In the genomic region with DNA sequence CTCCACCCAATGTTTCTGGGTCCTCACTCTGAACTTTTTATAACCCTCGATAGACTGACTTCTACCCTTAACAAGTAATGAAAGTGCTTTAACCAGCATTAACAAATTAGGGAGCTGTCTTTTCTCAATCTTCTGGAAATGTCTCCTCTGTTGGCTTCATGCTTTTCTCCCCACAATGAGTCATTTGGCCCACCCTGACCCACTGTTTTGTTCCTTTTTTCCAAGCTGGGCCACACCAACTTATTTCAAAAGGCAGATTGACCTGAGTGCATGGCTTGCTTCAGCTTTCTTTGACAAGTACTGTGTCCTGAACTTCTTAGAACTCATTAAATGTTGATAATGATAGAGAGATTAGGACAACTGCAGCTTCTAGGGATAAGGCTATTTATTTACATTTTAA, we compare ENCODE assay signal across 27 cellular contexts.
A peak's percentile ranks its signal among the peaks of the same experiment; 100 is the strongest.
DNase-seq lines count a peak whose midpoint lies in the region; ATAC-seq, FAIRE-seq and TF ChIP-seq lines count a peak whose summit lies in the region.
"Had no signal": no experiment of that assay in that cellular context is flagged by ENCODE, and none has a peak within 500 bp of the region (broad histone marks: within the 10 kb centered on the region; RNA-seq: fewer than 3 reads in every experiment).

No MANE protein-coding gene starts in this region.

- 27% methylated on average over 1 of the region's 1 CpG for WGBS in right cardiac atrium
- 20 to 26% methylated on average over 1 of the region's 1 CpG for WGBS in heart right ventricle, 2 donors
- 67% methylated on average over 1 of the region's 1 CpG; no CpG with 5 or more reads in 1 of the 2 experiments for WGBS in mesodermal cell (ENCODE audit: insufficient coverage in 2 of 2), 2 experiments

- ATAC-seq in right cardiac atrium (peak; percentile 22 to 61), heart right ventricle (no peak), HG03196 (IDR thresholded peaks at IDR 0.05; ENCODE audit: unreplicated experiment) (no peak)
- ATAC-seq: activated naive CD8-positive, alpha-beta T cell treated with anti-CD3 and anti-CD28 coated beads, Interleukin-2, amount 50 U/mL, for 24 hours; natural killer cell; Panc1; psoas muscle had no signal

- DNase-seq in right cardiac atrium (no peak), heart right ventricle (no peak), cardiac fibroblast (ENCODE audit: low read depth in 2 of 2) (peak; percentile 37 to 52), T-helper 9 cell (no peak), kidney (no peak), AML-193 (lab: John Stamatoyannopoulos, UW) (no peak)
- DNase-seq: ACHN; activated CD4-positive, alpha-beta T cell treated with anti-CD3 and anti-CD28 coated beads, Interleukin-2, amount 10 ng/mL, durations not matched to agents 24 days and 14 days; activated naive CD8-positive, alpha-beta T cell treated with anti-CD3 and anti-CD28 coated beads, Interleukin-2, amount 50 U/mL, for 24 hours; CD4-positive, CD25-positive, alpha-beta regulatory T cell; DMS53; H7; natural killer cell; NCI-H146; NCI-H2171 treated with DMSO at 0.1 percent for 48 hours; NCI-H82; psoas muscle; stimulated activated CD4-positive, alpha-beta T cell treated with anti-CD3 and anti-CD28 coated beads, Interleukin-12 subunit alpha, Interleukin-12 subunit beta, amount 100 ng/mL, for 4 hours; stimulated activated CD8-positive, alpha-beta memory T cell treated with anti-CD3 and anti-CD28 coated beads, Interleukin-4, amount 100 ng/mL, for 48 hours; substantia nigra had no signal

- intact Hi-C loops in right cardiac atrium (cut with DNase I): no loop called here
- intact Hi-C loops in heart right ventricle (cut with DNase I): loop anchor here in 1 of 10 donors (10.0 kb wide), 1 partner anchor 197 kb away; a partner anchor contains a TSS
- intact Hi-C loops in kidney (cut with DNase I): no loop called here

- no peak for FAIRE-seq in kidney (lab: Jason Lieb, UNC)
- FAIRE-seq: GM12891, TTC549 had no signal

- H3K4me3 ChIP-seq in right cardiac atrium (ENCODE audit: low read length) (no peak overlapping the region), heart right ventricle (no peak overlapping the region), cardiac fibroblast (replicated peaks in 1 of 2; ENCODE audit: low read depth in 2 of 2, low read length in 2 of 2) (no peak overlapping the region), mesodermal cell (ENCODE audit: extremely low read depth, insufficient read depth, low read length, poor library complexity, severe bottlenecking) (no peak overlapping the region), kidney (ENCODE audit: low read length in 2 of 2) (no peak overlapping the region)
- H3K4me3 ChIP-seq: hepatocyte, psoas muscle, uterus had no signal

- H3K9me3 ChIP-seq in right cardiac atrium (ENCODE audit: control insufficient read depth, low read length) (no peaks in the 10 kb centered on the region), heart right ventricle (no peaks in the 10 kb centered on the region), mesodermal cell (ENCODE audit: control insufficient read depth, low read length) (no peaks in the 10 kb centered on the region), kidney (ENCODE audit: control insufficient read depth in 1 of 2, low read length in 2 of 2) (no peaks in the 10 kb centered on the region)
- H3K9me3 ChIP-seq: psoas muscle, uterus had no signal

- H3K36me3 ChIP-seq in heart right ventricle (no peaks in the 10 kb centered on the region), mesodermal cell (ENCODE audit: control insufficient read depth, insufficient read depth, low read length) (no peaks in the 10 kb centered on the region), kidney (ENCODE audit: control insufficient read depth in 1 of 2, insufficient read depth in 2 of 2, low read length in 2 of 2) (no peaks in the 10 kb centered on the region)
- H3K36me3 ChIP-seq: uterus had no signal

- H3K27me3 ChIP-seq in right cardiac atrium (ENCODE audit: control insufficient read depth, insufficient read depth) (no peaks in the 10 kb centered on the region), heart right ventricle (peaks cover 0 to 78% (median 0%) of the 10 kb centered on the region in 7 donors)
- H3K27me3 ChIP-seq: hepatocyte, uterus had no signal

- H3K4me1 ChIP-seq in right cardiac atrium (ENCODE audit: control insufficient read depth, insufficient read depth, low read length) (no peaks in the 10 kb centered on the region), heart right ventricle (peaks cover 0 to 24% (median 20%) of the 10 kb centered on the region in 9 donors), mesodermal cell (ENCODE audit: control insufficient read depth, insufficient read depth, low read length, poor library complexity, severe bottlenecking) (peaks cover 5% of the 10 kb centered on the region), kidney (ENCODE audit: control insufficient read depth in 1 of 2, insufficient read depth in 1 of 2, low read depth in 1 of 2, low read length in 2 of 2) (no peaks in the 10 kb centered on the region)
- H3K4me1 ChIP-seq: psoas muscle, uterus had no signal

- TF ChIP-seq CTCF in heart right ventricle (IDR thresholded peaks at IDR 0.05) (no peak), cardiac fibroblast (IDR thresholded peaks at IDR 0.05; ENCODE audit: low read depth, low read length) (no peak), kidney (IDR thresholded peaks at IDR 0.05; ENCODE audit: borderline replicate concordance, extremely low read depth, insufficient read depth) (no peak)

- H3K9ac ChIP-seq in kidney (ENCODE audit: low read length in 2 of 2): no peak overlapping the region

- H3K27ac ChIP-seq in right cardiac atrium (ENCODE audit: low read length): no peak overlapping the region
- peak overlapping the region in 5 of 10 donors; percentile 1 to 61 (median 39) for H3K27ac ChIP-seq in heart right ventricle
- peak overlapping the region; percentile 68 for H3K27ac ChIP-seq in mesodermal cell (ENCODE audit: low read depth, low read length, severe bottlenecking)
- no peak overlapping the region for H3K27ac ChIP-seq in kidney (ENCODE audit: low read depth in 2 of 2, low read length in 2 of 2)
- H3K27ac ChIP-seq: hepatocyte, psoas muscle had no signal

Comparison
In these comparisons a context has a peak if more than half of its experiments do, and no peak if none do; other contexts are left out.
1. ATAC-seq: peak in right cardiac atrium (2 of 2); none in heart right ventricle (0 of 8) and HG03196 (single experiment).
2. DNase-seq: peak in cardiac fibroblast (2 of 2); none in right cardiac atrium (0 of 3), heart right ventricle (0 of 2), T-helper 9 cell (single experiment), kidney (single experiment) and AML-193 (0 of 2).